Comparison of ENCODE assay signal across 21 cellular contexts in genomic region chr7:24388212-24388611, GRCh38.
"Had no signal": no experiment of that assay in that cellular context is flagged by ENCODE, and none has a peak within 500 bp of the region (broad histone marks: within the 10 kb centered on the region; RNA-seq: fewer than 3 reads in every experiment).

No MANE protein-coding gene starts in this region.

- DNase-seq: cortex of kidney; effector CD8-positive, alpha-beta T cell; effector memory CD8-positive, alpha-beta T cell; endodermal cell; erythroblast; esophagus squamous epithelium; foreskin fibroblast; foreskin melanocyte; gastrocnemius medialis; glutamatergic neuron; head of caudate nucleus; heart right ventricle; hippocampal formation; left cardiac atrium; left lung; left ventricle myocardium superior; lower lobe of right lung; mesenchymal stem cell; mucosa of descending colon; naive B cell; naive thymus-derived CD8-positive, alpha-beta T cell had no signal
